Comparison of ENCODE assay signal across 23 cellular contexts in genomic region chr18:2923464-2923863, GRCh38.
"Had no signal": no experiment of that assay in that cellular context is flagged by ENCODE, and none has a peak within 500 bp of the region (broad histone marks: within the 10 kb centered on the region; RNA-seq: fewer than 3 reads in every experiment).

No MANE protein-coding gene starts in this region.

- H3K4me3 Mint-ChIP-seq: activated B cell treated with CpG ODN at 0.5 μM for 24 hours; activated CD4-positive, alpha-beta T cell treated with anti-CD3 and anti-CD28 coated beads for 36 hours; activated naive CD4-positive, alpha-beta T cell treated with anti-CD3 and anti-CD28 coated beads, Interleukin-2, amount 10 ng/mL, durations not matched to agents 7 days and 5 days; mesothelial cell of epicardium; naive thymus-derived CD8-positive, alpha-beta T cell; neural progenitor cell; T-helper 1 cell treated with Interleukin-12 subunit alpha and Interleukin-12 subunit beta and Interleukin-4 antibody, amounts not matched to agents 30 μg/mL and 1 μg/mL, for 36 hours had no signal

- H3K9me3 Mint-ChIP-seq: activated B cell treated with CpG ODN at 0.5 μM for 24 hours; activated naive CD4-positive, alpha-beta T cell treated with anti-CD3 and anti-CD28 coated beads, Interleukin-2, amount 10 ng/mL, durations not matched to agents 7 days and 5 days; mesothelial cell of epicardium; naive thymus-derived CD8-positive, alpha-beta T cell; neural progenitor cell; T-helper 1 cell treated with Interleukin-12 subunit alpha and Interleukin-12 subunit beta and Interleukin-4 antibody, amounts not matched to agents 30 μg/mL and 1 μg/mL, for 36 hours had no signal

- H3K4me1 Mint-ChIP-seq: activated CD4-positive, alpha-beta T cell treated with anti-CD3 and anti-CD28 coated beads for 36 hours; mesothelial cell of epicardium; neural progenitor cell had no signal

- H3K4me3 ChIP-seq: cardiac muscle cell, esophagus squamous epithelium, heart right ventricle, lung, neural progenitor cell, right atrium auricular region, thyroid gland, upper lobe of right lung had no signal

- DNase-seq: activated B cell treated with CpG ODN at 0.5 μM for 24 hours; activated CD4-positive, alpha-beta T cell treated with anti-CD3 and anti-CD28 coated beads for 36 hours; activated CD4-positive, alpha-beta T cell treated with anti-CD3 and anti-CD28 coated beads, Interleukin-2, amount 50 U/mL, for 48 hours; activated effector memory CD4-positive, alpha-beta T cell treated with Interleukin-2 at 50 U/mL for 16 hours; activated naive CD4-positive, alpha-beta T cell treated with anti-CD3 and anti-CD28 coated beads, Interleukin-2, amount 10 ng/mL, durations not matched to agents 7 days and 5 days; activated T-cell treated with anti-CD3 and anti-CD28 coated beads, Interleukin-2, amount 50 U/mL, for 48 hours; effector memory CD4-positive, alpha-beta T cell; esophagus squamous epithelium; heart right ventricle; naive thymus-derived CD8-positive, alpha-beta T cell; stimulated activated CD4-positive, alpha-beta T cell treated with anti-CD3 and anti-CD28 coated beads, Interleukin-12 subunit alpha, Interleukin-12 subunit beta, amount 100 ng/mL, for 4 hours; stimulated activated CD4-positive, alpha-beta T cell treated with anti-CD3 and anti-CD28 coated beads, Interleukin-4, amount 100 ng/mL, for 4 hours; stimulated activated naive CD8-positive, alpha-beta T cell treated with anti-CD3 and anti-CD28 coated beads, Interleukin-15, Interleukin-2, amounts not matched to agents 100 U/mL and 50 U/mL, for 24 hours; T1000; thyroid gland; upper lobe of right lung had no signal

- H3K27ac Mint-ChIP-seq: activated B cell treated with CpG ODN at 0.5 μM for 24 hours; activated CD4-positive, alpha-beta T cell treated with anti-CD3 and anti-CD28 coated beads for 36 hours; activated naive CD4-positive, alpha-beta T cell treated with anti-CD3 and anti-CD28 coated beads, Interleukin-2, amount 10 ng/mL, durations not matched to agents 7 days and 5 days; mesothelial cell of epicardium; neural progenitor cell; progenitor cell of endocrine pancreas; T-helper 1 cell treated with Interleukin-12 subunit alpha and Interleukin-12 subunit beta and Interleukin-4 antibody, amounts not matched to agents 30 μg/mL and 1 μg/mL, for 36 hours had no signal

- H3K27me3 Mint-ChIP-seq: activated B cell treated with CpG ODN at 0.5 μM for 24 hours; activated CD4-positive, alpha-beta T cell treated with anti-CD3 and anti-CD28 coated beads for 36 hours; activated naive CD4-positive, alpha-beta T cell treated with anti-CD3 and anti-CD28 coated beads, Interleukin-2, amount 10 ng/mL, durations not matched to agents 7 days and 5 days; naive thymus-derived CD8-positive, alpha-beta T cell; progenitor cell of endocrine pancreas had no signal
